ENCODE assay signal across 9 cellular contexts in genomic region chr11:118216621-118217526, GRCh38. TPM values are rescaled to one million over a fixed set of nuclear protein-coding genes. Genes with fewer than 3 reads are reported as not detected.
DNase-seq lines count a peak whose midpoint lies in the region; ATAC-seq, FAIRE-seq and TF ChIP-seq lines count a peak whose summit lies in the region.
"Had no signal": no experiment of that assay in that cellular context is flagged by ENCODE, and none has a peak within 500 bp of the region (broad histone marks: within the 10 kb centered on the region; RNA-seq: fewer than 3 reads in every experiment).

No MANE protein-coding gene starts in this region.

- peaks cover 78% of the 10 kb centered on the region for H3K4me1 Mint-ChIP-seq in T-helper 17 cell

- H3K36me3 Mint-ChIP-seq in T-helper 17 cell (ENCODE audit: low read depth): peaks cover 10% of the 10 kb centered on the region

- H3K27me3 ChIP-seq in HepG2 (ENCODE audit: control insufficient read depth in 1 of 2, insufficient read depth in 2 of 2, low read length in 2 of 2): no peaks in the 10 kb centered on the region

- no peak for TF ChIP-seq RAD21 in HepG2 (CRISPR knock-in tag; IDR thresholded peaks at IDR 0.05)

- DNase-seq in CD1c-positive myeloid dendritic cell (ENCODE audit: extremely low spot score) (peak; percentile 50), T-helper 17 cell (peak in 1 of 3 donors; percentile 37), dermis blood vessel endothelial cell (peak; percentile 57), HK-2 (ENCODE audit: unreplicated experiment) (no peak), HCEC 1CT (no peak), HepG2 (ENCODE audit: low spot score) (no peak)
- DNase-seq in effector CD8-positive, alpha-beta T cell (lab: John Stamatoyannopoulos, UW): no peak

- no peak overlapping the region for H3K27ac ChIP-seq in HepG2 (ENCODE audit: extremely low read length, insufficient read depth, low read length)

- no peak overlapping the region for H3K4me3 ChIP-seq in HepG2 (replicated peaks in 1 of 3; ENCODE audit: insufficient read depth in 1 of 3, low read depth in 2 of 3, low read length in 3 of 3)

- POLR2A ChIA-PET in HepG2 (lab: Yijun Ruan, JAX): interaction anchor here (1.0 kb wide), 1 partner anchor 47 kb away, joined by 4 read pairs; the partner anchor contains the start of gene MPZL2

- peaks cover 65% of the 10 kb centered on the region for H3K4me1 ChIP-seq in HepG2 (ENCODE audit: insufficient read depth, low read length)

- H3K9me3 ChIP-seq in T-helper 17 cell (ENCODE audit: control insufficient read depth, low read length, poor library complexity, severe bottlenecking) (no peaks in the 10 kb centered on the region), HepG2 (ENCODE audit: low read length) (no peaks in the 10 kb centered on the region)

- H3K27me3 Mint-ChIP-seq in T-helper 17 cell: no peaks in the 10 kb centered on the region

- H4K20me1 ChIP-seq in HepG2 (ENCODE audit: insufficient read depth, low read length): no peaks in the 10 kb centered on the region

- H3K4me3 Mint-ChIP-seq in T-helper 17 cell: peak overlapping the region; percentile 91

- H3K36me3 ChIP-seq in HepG2 (replicated peaks in 1 of 2; ENCODE audit: control insufficient read depth in 1 of 2, insufficient read depth in 2 of 2, low read length in 2 of 2): no peaks in the 10 kb centered on the region

- no peaks in the 10 kb centered on the region for H3K79me2 ChIP-seq in HepG2 (ENCODE audit: insufficient read depth, low read length)

- no peak overlapping the region for H2AFZ ChIP-seq in HepG2 (ENCODE audit: low read length)

- BruUV-seq in HepG2 (replicated peaks; lab: Mats Ljungman, UMichigan): no TSS peak

- no peak for TF ChIP-seq POLR2A in HepG2 (IDR thresholded peaks at IDR 0.05; ENCODE audit: insufficient read depth in 1 of 2, low read depth in 2 of 2, low read length in 2 of 2)

- CTCF ChIA-PET in HepG2 (lab: Yijun Ruan, JAX; ENCODE audit: low intra/inter-chr PET ratio, low total read pairs): no interaction called here

- no peak for FAIRE-seq in HepG2 (lab: Jason Lieb, UNC)
- FAIRE-seq: keratinocyte had no signal

- WGBS in HepG2 (ENCODE audit: low lambda C conversion rate): 98% methylated on average over 11 of the region's 12 CpGs

- TF ChIP-seq EP300 in HepG2 (IDR thresholded peaks at IDR 0.05; ENCODE audit: low read depth in 2 of 2, low read length in 2 of 2) (no peak), HepG2 (CRISPR knock-in tag; IDR thresholded peaks at IDR 0.05; ENCODE audit: borderline replicate concordance) (no peak)

- in situ Hi-C loops in HepG2 (cut with HindIII; ENCODE audit: extremely low pct_ligation_motif_present, low pct_unique_long_range_greater_than_20kb): no loop called here

- H3K4me2 ChIP-seq in HepG2 (ENCODE audit: low read depth, low read length): no peak overlapping the region

- ATAC-seq in GM21390 (IDR thresholded peaks at IDR 0.05; ENCODE audit: unreplicated experiment) (peak; percentile 45), T-helper 17 cell (peak; percentile 87), HepG2 (no peak)

- no peak for TF ChIP-seq CTCF in HepG2 (CRISPR knock-in tag; IDR thresholded peaks at IDR 0.05)

- peak overlapping the region; percentile 95 for H3K27ac Mint-ChIP-seq in T-helper 17 cell

- no peak overlapping the region for H3K9ac ChIP-seq in HepG2 (ENCODE audit: insufficient read depth, low read depth, low read length)

- intact Hi-C loops in HepG2 (cut with micrococcal nuclease; ENCODE audit: unreplicated experiment): no loop called here

RNA-seq across cellular contexts. Expression of gene JAML, which starts 7.9 kb away (rescaled TPM):
- 10 to 100 TPM; 79.9 to 84.0 TPM for total RNA-seq in T-helper 17 cell
- under 0.01 TPM in 1 of 2 replicates, not detected in the other for total RNA-seq in dermis blood vessel endothelial cell
- total RNA-seq in HepG2 (2016; rRNA removed; fragmentation: Illumina TruSeq; extraction: Trizol): 3.3 and 3.8 TPM in 2 replicates
- total RNA-seq in HepG2 (2016; cell fraction: cytosol; rRNA removed; fragmentation: Illumina TruSeq; extraction: Trizol; ENCODE audit: low read depth): 0.71 and 0.97 TPM in 2 replicates
- total RNA-seq in HepG2 (2016; cell fraction: insoluble cytoplasmic fraction; rRNA removed; fragmentation: Illumina TruSeq; extraction: Trizol): 3.7 and 4.6 TPM in 2 replicates
- total RNA-seq in HepG2 (2016; cell fraction: membrane; rRNA removed; fragmentation: Illumina TruSeq; extraction: Trizol): 1.8 and 1.9 TPM in 2 replicates
- 3.5 and 4.0 TPM in 2 replicates for total RNA-seq in HepG2 (2016; cell fraction: nucleus; rRNA removed; fragmentation: Illumina TruSeq; extraction: Trizol)
- polyA plus RNA-seq in HepG2 (2011; rRNA removed): 2.0 and 2.8 TPM in 2 replicates
- polyA plus RNA-seq in HepG2 (2011; cell fraction: cytosol; rRNA removed): 0.91 and 1.1 TPM in 2 replicates
- 8.0 and 9.7 TPM in 2 replicates for polyA plus RNA-seq in HepG2 (2011; cell fraction: nucleus; rRNA removed)
- polyA plus RNA-seq in HepG2 (2012): 9.8 and 22.2 TPM in 2 replicates
- 0.93 and 0.95 TPM in 2 replicates for polyA plus RNA-seq in HepG2 (2016; cell fraction: cytosol; fragmentation: Illumina TruSeq; extraction: Trizol; ENCODE audit: low read depth)
- 2.7 and 4.1 TPM in 2 replicates for polyA plus RNA-seq in HepG2 (2016; cell fraction: insoluble cytoplasmic fraction; fragmentation: Illumina TruSeq; extraction: Trizol; ENCODE audit: low read depth)
- 1.4 and 1.7 TPM in 2 replicates for polyA plus RNA-seq in HepG2 (2016; cell fraction: membrane; fragmentation: Illumina TruSeq; extraction: Trizol; ENCODE audit: low read depth)
- polyA plus RNA-seq in HepG2 (2016; cell fraction: nucleus; fragmentation: Illumina TruSeq; extraction: Trizol; ENCODE audit: insufficient read depth, low read depth): 5.7 and 5.9 TPM in 2 replicates
- polyA minus RNA-seq in HepG2 (2011; rRNA and poly(A)+ RNA removed; ENCODE audit: low replicate concordance): 1.7 TPM in 1 of 2 replicates, not detected in the other
- polyA minus RNA-seq in HepG2 (2011; cell fraction: cytosol; rRNA and poly(A)+ RNA removed): 0.44 and 0.59 TPM in 2 replicates
- 6.0 and 6.1 TPM in 2 replicates for polyA minus RNA-seq in HepG2 (2011; cell fraction: nucleus; rRNA and poly(A)+ RNA removed)

RNA-seq across cellular contexts. Expression of gene MPZL3, which starts 35.3 kb away (rescaled TPM):
- 10 to 100 TPM; 24.5 to 26.4 TPM for total RNA-seq in T-helper 17 cell
- total RNA-seq in dermis blood vessel endothelial cell: 7.3 and 8.7 TPM in 2 replicates
- 6.6 and 9.3 TPM in 2 replicates for total RNA-seq in HepG2 (2016; rRNA removed; fragmentation: Illumina TruSeq; extraction: Trizol)
- total RNA-seq in HepG2 (2016; cell fraction: cytosol; rRNA removed; fragmentation: Illumina TruSeq; extraction: Trizol; ENCODE audit: low read depth): 0.51 and 0.88 TPM in 2 replicates
- total RNA-seq in HepG2 (2016; cell fraction: insoluble cytoplasmic fraction; rRNA removed; fragmentation: Illumina TruSeq; extraction: Trizol): 6.1 and 9.5 TPM in 2 replicates
- 3.0 and 3.4 TPM in 2 replicates for total RNA-seq in HepG2 (2016; cell fraction: membrane; rRNA removed; fragmentation: Illumina TruSeq; extraction: Trizol)
- total RNA-seq in HepG2 (2016; cell fraction: nucleus; rRNA removed; fragmentation: Illumina TruSeq; extraction: Trizol): 7.4 and 9.6 TPM in 2 replicates
- 4.5 and 5.3 TPM in 2 replicates for polyA plus RNA-seq in HepG2 (2011; rRNA removed)
- 3.1 and 4.4 TPM in 2 replicates for polyA plus RNA-seq in HepG2 (2011; cell fraction: cytosol; rRNA removed)
- polyA plus RNA-seq in HepG2 (2011; cell fraction: nucleus; rRNA removed): 2.5 TPM in 2 replicates
- 4.4 and 4.5 TPM in 2 replicates for polyA plus RNA-seq in HepG2 (2012)
- 0.26 and 0.48 TPM in 2 replicates for polyA plus RNA-seq in HepG2 (2016; cell fraction: cytosol; fragmentation: Illumina TruSeq; extraction: Trizol; ENCODE audit: low read depth)
- 3.1 and 3.5 TPM in 2 replicates for polyA plus RNA-seq in HepG2 (2016; cell fraction: insoluble cytoplasmic fraction; fragmentation: Illumina TruSeq; extraction: Trizol; ENCODE audit: low read depth)
- 1.2 TPM in 2 replicates for polyA plus RNA-seq in HepG2 (2016; cell fraction: membrane; fragmentation: Illumina TruSeq; extraction: Trizol; ENCODE audit: low read depth)
- polyA plus RNA-seq in HepG2 (2016; cell fraction: nucleus; fragmentation: Illumina TruSeq; extraction: Trizol; ENCODE audit: insufficient read depth, low read depth): 8.3 and 8.4 TPM in 2 replicates
- 3.3 and 7.7 TPM in 2 replicates for polyA minus RNA-seq in HepG2 (2011; rRNA and poly(A)+ RNA removed; ENCODE audit: low replicate concordance)
- polyA minus RNA-seq in HepG2 (2011; cell fraction: cytosol; rRNA and poly(A)+ RNA removed): 8.2 and 11.8 TPM in 2 replicates
- polyA minus RNA-seq in HepG2 (2011; cell fraction: nucleus; rRNA and poly(A)+ RNA removed): 3.5 and 4.4 TPM in 2 replicates

RNA-seq across cellular contexts. Expression of gene SCN2B, which starts 40.4 kb away (rescaled TPM):
- not detected for total RNA-seq in T-helper 17 cell
- total RNA-seq in dermis blood vessel endothelial cell: under 0.01 TPM in 1 of 2 replicates, not detected in the other
- 0.02 TPM in 1 of 2 replicates, not detected in the other for total RNA-seq in HepG2 (2016; rRNA removed; fragmentation: Illumina TruSeq; extraction: Trizol)
- not detected in 2 replicates for total RNA-seq in HepG2 (2016; cell fraction: cytosol; rRNA removed; fragmentation: Illumina TruSeq; extraction: Trizol; ENCODE audit: low read depth)
- total RNA-seq in HepG2 (2016; cell fraction: insoluble cytoplasmic fraction; rRNA removed; fragmentation: Illumina TruSeq; extraction: Trizol): 0.02 TPM in 1 of 2 replicates, not detected in the other
- total RNA-seq in HepG2 (2016; cell fraction: membrane; rRNA removed; fragmentation: Illumina TruSeq; extraction: Trizol): not detected in 2 replicates
- total RNA-seq in HepG2 (2016; cell fraction: nucleus; rRNA removed; fragmentation: Illumina TruSeq; extraction: Trizol): not detected in 2 replicates
- polyA plus RNA-seq in HepG2 (2011; rRNA removed): 0.01 TPM in 2 replicates
- polyA plus RNA-seq in HepG2 (2011; cell fraction: cytosol; rRNA removed): 0.01 and 0.03 TPM in 2 replicates
- 0.02 and 0.03 TPM in 2 replicates for polyA plus RNA-seq in HepG2 (2011; cell fraction: nucleus; rRNA removed)
- polyA plus RNA-seq in HepG2 (2012): 0.03 TPM in 1 of 2 replicates, not detected in the other
- polyA plus RNA-seq in HepG2 (2016; cell fraction: cytosol; fragmentation: Illumina TruSeq; extraction: Trizol; ENCODE audit: low read depth): not detected in 2 replicates
- 0.03 TPM in 1 of 2 replicates, not detected in the other for polyA plus RNA-seq in HepG2 (2016; cell fraction: insoluble cytoplasmic fraction; fragmentation: Illumina TruSeq; extraction: Trizol; ENCODE audit: low read depth)
- not detected in 2 replicates for polyA plus RNA-seq in HepG2 (2016; cell fraction: membrane; fragmentation: Illumina TruSeq; extraction: Trizol; ENCODE audit: low read depth)
- not detected in 2 replicates for polyA plus RNA-seq in HepG2 (2016; cell fraction: nucleus; fragmentation: Illumina TruSeq; extraction: Trizol; ENCODE audit: insufficient read depth, low read depth)
- polyA minus RNA-seq in HepG2 (2011; rRNA and poly(A)+ RNA removed; ENCODE audit: low replicate concordance): not detected in 2 replicates
- polyA minus RNA-seq in HepG2 (2011; cell fraction: cytosol; rRNA and poly(A)+ RNA removed): not detected in 2 replicates
- not detected in 2 replicates for polyA minus RNA-seq in HepG2 (2011; cell fraction: nucleus; rRNA and poly(A)+ RNA removed)

RNA-seq across cellular contexts. Expression of gene MPZL2, which starts 47.2 kb away (rescaled TPM):
- total RNA-seq in T-helper 17 cell: under 1 TPM; 0.50 to 0.99 TPM
- total RNA-seq in dermis blood vessel endothelial cell: 73.5 and 98.5 TPM in 2 replicates
- total RNA-seq in HepG2 (2016; rRNA removed; fragmentation: Illumina TruSeq; extraction: Trizol): 16.6 and 27.9 TPM in 2 replicates
- total RNA-seq in HepG2 (2016; cell fraction: cytosol; rRNA removed; fragmentation: Illumina TruSeq; extraction: Trizol; ENCODE audit: low read depth): 2.2 and 2.3 TPM in 2 replicates
- 14.3 and 27.1 TPM in 2 replicates for total RNA-seq in HepG2 (2016; cell fraction: insoluble cytoplasmic fraction; rRNA removed; fragmentation: Illumina TruSeq; extraction: Trizol)
- 4.6 and 5.7 TPM in 2 replicates for total RNA-seq in HepG2 (2016; cell fraction: membrane; rRNA removed; fragmentation: Illumina TruSeq; extraction: Trizol)
- 37.3 and 38.2 TPM in 2 replicates for total RNA-seq in HepG2 (2016; cell fraction: nucleus; rRNA removed; fragmentation: Illumina TruSeq; extraction: Trizol)
- 41.0 and 53.7 TPM in 2 replicates for polyA plus RNA-seq in HepG2 (2011; rRNA removed)
- 26.1 and 32.3 TPM in 2 replicates for polyA plus RNA-seq in HepG2 (2011; cell fraction: cytosol; rRNA removed)
- 33.6 and 34.4 TPM in 2 replicates for polyA plus RNA-seq in HepG2 (2011; cell fraction: nucleus; rRNA removed)
- 19.5 and 32.5 TPM in 2 replicates for polyA plus RNA-seq in HepG2 (2012)
- 1.4 and 1.6 TPM in 2 replicates for polyA plus RNA-seq in HepG2 (2016; cell fraction: cytosol; fragmentation: Illumina TruSeq; extraction: Trizol; ENCODE audit: low read depth)
- polyA plus RNA-seq in HepG2 (2016; cell fraction: insoluble cytoplasmic fraction; fragmentation: Illumina TruSeq; extraction: Trizol; ENCODE audit: low read depth): 14.0 and 15.4 TPM in 2 replicates
- 2.7 and 3.2 TPM in 2 replicates for polyA plus RNA-seq in HepG2 (2016; cell fraction: membrane; fragmentation: Illumina TruSeq; extraction: Trizol; ENCODE audit: low read depth)
- 46.0 and 46.2 TPM in 2 replicates for polyA plus RNA-seq in HepG2 (2016; cell fraction: nucleus; fragmentation: Illumina TruSeq; extraction: Trizol; ENCODE audit: insufficient read depth, low read depth)
- polyA minus RNA-seq in HepG2 (2011; rRNA and poly(A)+ RNA removed; ENCODE audit: low replicate concordance): 46.6 and 89.0 TPM in 2 replicates
- 16.1 and 23.3 TPM in 2 replicates for polyA minus RNA-seq in HepG2 (2011; cell fraction: cytosol; rRNA and poly(A)+ RNA removed)
- polyA minus RNA-seq in HepG2 (2011; cell fraction: nucleus; rRNA and poly(A)+ RNA removed): 32.2 and 41.3 TPM in 2 replicates

Comparison
In these comparisons a context has a peak if more than half of its experiments do, and no peak if none do; other contexts are left out.
1. DNase-seq: peak in CD1c-positive myeloid dendritic cell (single experiment) and dermis blood vessel endothelial cell (single experiment); none in HK-2 (single experiment), effector CD8-positive, alpha-beta T cell (single experiment), HCEC 1CT (single experiment) and HepG2 (single experiment).
2. RNA of gene JAML, which starts 7.9 kb away (total RNA-seq): 79.9 to 84.0 TPM in T-helper 17 cell; 0.71 to 4.6 TPM in HepG2 and under 0.01 TPM in dermis blood vessel endothelial cell; every median in the first group is over 10 times any median in the second.